In genomic region chr2:104430892-104431291, GRCh38 we compare ENCODE assay signal across 21 cellular contexts.
"Had no signal": no experiment of that assay in that cellular context is flagged by ENCODE, and none has a peak within 500 bp of the region (broad histone marks: within the 10 kb centered on the region; RNA-seq: fewer than 3 reads in every experiment).

No MANE protein-coding gene starts in this region.

- H3K36me3 ChIP-seq: tibial nerve had no signal

- H3K4me1 ChIP-seq: foreskin keratinocyte, tibial nerve had no signal

- H3K27ac ChIP-seq: foreskin keratinocyte, hepatocyte, tibial nerve had no signal

- H3K9me3 Mint-ChIP-seq: activated B cell treated with CpG ODN at 0.5 μM for 24 hours; activated T-helper 2 cell treated with anti-CD3 and anti-CD28 coated beads, Interferon-gamma antibody, Interleukin-2, Interleukin-4, amounts not matched to agents 10 μg/mL and 5 μg/mL and 100 μg/mL, durations not matched to agents 14 hours and 24 hours and 36 hours; dendritic cell treated with granulocyte-macrophage colony-stimulating factor and Interleukin-4, amounts not matched to agents 40 ng/mL and 50 ng/mL, for 4 days; memory B cell; nephron had no signal

- DNase-seq: activated B cell treated with CpG ODN at 0.5 μM for 24 hours; activated CD4-positive, alpha-beta T cell treated with anti-CD3 and anti-CD28 coated beads for 4 hours; activated CD4-positive, alpha-beta T cell treated with anti-CD3 and anti-CD28 coated beads, Interleukin-2, amount 50 U/mL, for 48 hours; activated CD8-positive, alpha-beta memory T cell treated with anti-CD3 and anti-CD28 coated beads, Interleukin-2, amount 50 U/mL, for 48 hours; activated naive CD4-positive, alpha-beta T cell; activated T-cell treated with anti-CD3 and anti-CD28 coated beads, Interleukin-2, amount 50 U/mL, for 4 hours; effector CD8-positive, alpha-beta T cell; foreskin keratinocyte; immature natural killer cell; left ventricle myocardium superior; stimulated activated CD4-positive, alpha-beta T cell treated with anti-CD3 and anti-CD28 coated beads, Interleukin-2, amount 100 ng/mL, for 48 hours; stimulated activated naive CD4-positive, alpha-beta T cell treated with Interleukin-2 at 50 U/mL for 16 hours; T-helper 9 cell had no signal

- H3K79me2 ChIP-seq: hepatocyte had no signal

- H3K36me3 Mint-ChIP-seq: activated naive CD8-positive, alpha-beta T cell; immature natural killer cell; memory B cell had no signal

- ATAC-seq: activated T-cell treated with anti-CD3 and anti-CD28 coated beads, Interleukin-2, amount 50 U/mL, for 4 hours; foreskin keratinocyte; left ventricle myocardium superior had no signal

- H3K4me3 ChIP-seq: hepatocyte, tibial nerve had no signal

- H3K27ac Mint-ChIP-seq: activated B cell treated with CpG ODN at 0.5 μM for 24 hours; activated naive CD8-positive, alpha-beta T cell; activated T-helper 2 cell treated with anti-CD3 and anti-CD28 coated beads, Interferon-gamma antibody, Interleukin-2, Interleukin-4, amounts not matched to agents 10 μg/mL and 5 μg/mL and 100 μg/mL, durations not matched to agents 14 hours and 24 hours and 36 hours; dendritic cell treated with granulocyte-macrophage colony-stimulating factor and Interleukin-4, amounts not matched to agents 40 ng/mL and 50 ng/mL, for 4 days; immature natural killer cell; memory B cell; progenitor cell of endocrine pancreas had no signal

- H3K27me3 ChIP-seq: foreskin keratinocyte, hepatocyte had no signal

- H3K4me2 ChIP-seq: hepatocyte had no signal

- H3K4me3 Mint-ChIP-seq: activated B cell treated with CpG ODN at 0.5 μM for 24 hours; activated naive CD8-positive, alpha-beta T cell; activated T-cell treated with anti-CD3 and anti-CD28 coated beads, Interleukin-2, amount 50 U/mL, for 4 hours; dendritic cell treated with granulocyte-macrophage colony-stimulating factor and Interleukin-4, amounts not matched to agents 40 ng/mL and 50 ng/mL, for 4 days; immature natural killer cell; memory B cell; nephron had no signal

- H2AFZ ChIP-seq: hepatocyte had no signal

- H3K9me3 ChIP-seq: tibial nerve had no signal
